ENCODE assay signal across 1 cellular context in the genomic region with DNA sequence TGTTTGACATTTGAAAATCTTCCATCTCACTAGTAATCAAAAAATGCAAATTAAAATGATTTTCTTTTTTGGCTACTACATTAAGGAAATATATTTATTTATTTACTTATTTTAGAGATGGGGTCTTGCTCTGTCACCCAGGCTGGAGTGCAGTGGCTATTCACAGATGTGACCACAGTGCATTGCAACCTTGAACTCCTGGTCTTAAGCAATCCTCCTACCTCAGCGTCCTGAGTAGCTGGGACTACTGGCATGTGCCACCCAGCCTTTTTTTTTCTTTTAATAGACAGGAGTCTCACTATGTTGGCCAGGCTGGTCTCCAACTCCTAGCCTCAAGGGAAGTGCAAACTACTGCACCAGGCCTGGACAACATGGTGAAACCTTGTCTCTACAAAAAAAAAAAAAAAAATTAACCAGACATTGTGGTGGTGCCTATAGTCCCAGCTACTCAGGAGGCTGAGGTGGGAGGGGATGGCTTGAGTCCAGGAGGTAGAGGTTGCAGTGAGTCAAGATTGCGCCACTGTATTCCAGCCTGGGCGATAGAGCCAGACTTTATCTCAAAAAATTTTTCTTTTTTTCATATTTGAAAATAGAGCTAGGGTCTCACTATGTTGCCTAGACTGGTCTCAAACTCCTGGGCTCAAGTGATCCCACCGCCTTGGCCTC.
TF ChIP-seq lines count a peak whose summit lies in the region.

No MANE protein-coding gene starts in this region.

TF ChIP-seq in K562, 482 proteins besides CTCF, POLR2A, EP300 and RAD21:
- no peak for TF ChIP-seq CEBPG (CRISPR knock-in tag; IDR thresholded peaks at IDR 0.05)
- 0 out of 4 replicates have a peak, but pooled peaks of 1 of the 2 experiments have one; percentile 10 for TF ChIP-seq CEBPG (tag; conservative IDR thresholded peaks at IDR 0.05 in 1 of 2, IDR thresholded peaks at IDR 0.05 in 1 of 2)
- TF ChIP-seq, protein P1, sequence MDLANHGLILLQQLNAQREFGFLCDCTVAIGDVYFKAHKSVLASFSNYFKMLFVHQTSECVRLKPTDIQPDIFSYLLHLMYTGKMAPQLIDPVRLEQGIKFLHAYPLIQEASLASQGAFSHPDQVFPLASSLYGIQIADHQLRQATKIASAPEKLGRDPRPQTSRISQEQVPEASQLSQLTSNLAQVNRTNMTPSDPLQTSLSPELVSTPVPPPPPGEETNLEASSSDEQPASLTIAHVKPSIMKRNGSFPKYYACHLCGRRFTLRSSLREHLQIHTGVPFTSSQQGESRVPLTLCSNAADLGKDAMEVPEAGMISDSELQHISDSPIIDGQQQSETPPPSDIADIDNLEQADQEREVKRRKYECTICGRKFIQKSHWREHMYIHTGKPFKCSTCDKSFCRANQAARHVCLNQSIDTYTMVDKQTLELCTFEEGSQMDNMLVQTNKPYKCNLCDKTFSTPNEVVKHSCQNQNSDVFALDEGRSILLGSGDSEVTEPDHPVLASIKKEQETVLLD (IDR thresholded peaks at IDR 0.05): no peak
- 0 out of 2 replicates have a peak, but pooled peaks have one; percentile 23 for TF ChIP-seq CEBPB (tag; IDR thresholded peaks at IDR 0.05)
